In genomic region chr10:77177589-77177988, GRCh38 we compare ENCODE assay signal across 23 cellular contexts.
"Had no signal": no experiment of that assay in that cellular context is flagged by ENCODE, and none has a peak within 500 bp of the region (broad histone marks: within the 10 kb centered on the region; RNA-seq: fewer than 3 reads in every experiment).

No MANE protein-coding gene starts in this region.

- H3K27me3 ChIP-seq: breast epithelium, colonic mucosa, gastrocnemius medialis, tibial artery had no signal

- H3K4me3 ChIP-seq: breast epithelium, colonic mucosa, dorsolateral prefrontal cortex, esophagus squamous epithelium, gastrocnemius medialis, left ventricle myocardium inferior, tibial artery had no signal

- H3K36me3 Mint-ChIP-seq: activated naive CD4-positive, alpha-beta T cell treated with anti-CD3 and anti-CD28 coated beads, Interleukin-2, amount 50 U/mL, for 72 hours; naive thymus-derived CD4-positive, alpha-beta T cell; WTC11 had no signal

- H3K4me1 ChIP-seq: breast epithelium, colonic mucosa had no signal

- H3K27ac Mint-ChIP-seq: activated naive CD4-positive, alpha-beta T cell treated with anti-CD3 and anti-CD28 coated beads, Interleukin-2, amount 50 U/mL, for 72 hours; activated T-cell treated with anti-CD3 and anti-CD28 coated beads, Interleukin-2, amount 50 U/mL, for 24 hours; activated T-helper 17 cell treated with anti-CD3 and anti-CD28 coated beads, Interleukin-2, amount 50 U/mL, for 72 hours; effector memory CD8-positive, alpha-beta T cell; naive thymus-derived CD4-positive, alpha-beta T cell; WTC11 had no signal

- H3K36me3 ChIP-seq: breast epithelium, colonic mucosa, esophagus squamous epithelium, gastrocnemius medialis, left ventricle myocardium inferior, tibial artery had no signal

- H3K9me3 Mint-ChIP-seq: activated naive CD4-positive, alpha-beta T cell treated with anti-CD3 and anti-CD28 coated beads, Interleukin-2, amount 50 U/mL, for 72 hours; activated T-cell treated with anti-CD3 and anti-CD28 coated beads, Interleukin-2, amount 50 U/mL, for 24 hours; activated T-helper 17 cell treated with anti-CD3 and anti-CD28 coated beads, Interleukin-2, amount 50 U/mL, for 72 hours; central memory CD8-positive, alpha-beta T cell; effector memory CD8-positive, alpha-beta T cell; neural crest cell; WTC11 had no signal

- ATAC-seq: activated naive CD4-positive, alpha-beta T cell treated with anti-CD3 and anti-CD28 coated beads, Interleukin-2, amount 50 U/mL, for 72 hours; activated T-helper 17 cell treated with anti-CD3 and anti-CD28 coated beads, Interleukin-2, amount 50 U/mL, for 72 hours; effector memory CD8-positive, alpha-beta T cell; gastrocnemius medialis; naive thymus-derived CD4-positive, alpha-beta T cell; stimulated activated naive CD8-positive, alpha-beta T cell treated with anti-CD3 and anti-CD28 coated beads, Interleukin-15, Interleukin-2, amounts not matched to agents 100 U/mL and 50 U/mL, for 24 hours; WTC11 had no signal

- H3K27ac ChIP-seq: breast epithelium, colonic mucosa, esophagus squamous epithelium, left ventricle myocardium inferior had no signal

- H3K4me3 Mint-ChIP-seq: activated T-cell treated with anti-CD3 and anti-CD28 coated beads, Interleukin-2, amount 50 U/mL, for 24 hours; activated T-helper 17 cell treated with anti-CD3 and anti-CD28 coated beads, Interleukin-2, amount 50 U/mL, for 72 hours; central memory CD8-positive, alpha-beta T cell; effector memory CD8-positive, alpha-beta T cell; naive thymus-derived CD4-positive, alpha-beta T cell; neural crest cell; WTC11 had no signal

- DNase-seq: activated CD8-positive, alpha-beta memory T cell treated with anti-CD3 and anti-CD28 coated beads for 24 hours; activated CD8-positive, alpha-beta memory T cell treated with anti-CD3 and anti-CD28 coated beads, Interleukin-2, amount 50 U/mL, for 4 hours; activated T-cell treated with anti-CD3 and anti-CD28 coated beads, Interleukin-2, amount 50 U/mL, for 24 hours; colonic mucosa; dorsolateral prefrontal cortex; effector memory CD8-positive, alpha-beta T cell; esophagus squamous epithelium; gastrocnemius medialis; hippocampal formation; left ventricle myocardium inferior; naive thymus-derived CD4-positive, alpha-beta T cell; occipital lobe; stimulated activated CD4-positive, alpha-beta T cell treated with anti-CD3 and anti-CD28 coated beads, Interleukin-4, amount 100 ng/mL, for 1 hour; stimulated activated naive CD8-positive, alpha-beta T cell treated with anti-CD3 and anti-CD28 coated beads, Interleukin-15, Interleukin-2, amounts not matched to agents 100 U/mL and 50 U/mL, for 24 hours; substantia nigra; T1000; tibial artery had no signal

- H3K9me3 ChIP-seq: breast epithelium, colonic mucosa, esophagus squamous epithelium, gastrocnemius medialis, left ventricle myocardium inferior, tibial artery had no signal

- H3K4me1 Mint-ChIP-seq: activated T-helper 17 cell treated with anti-CD3 and anti-CD28 coated beads, Interleukin-2, amount 50 U/mL, for 72 hours; central memory CD8-positive, alpha-beta T cell; naive thymus-derived CD4-positive, alpha-beta T cell; neural crest cell had no signal
